ENCODE assay signal across 18 cellular contexts in the genomic region with DNA sequence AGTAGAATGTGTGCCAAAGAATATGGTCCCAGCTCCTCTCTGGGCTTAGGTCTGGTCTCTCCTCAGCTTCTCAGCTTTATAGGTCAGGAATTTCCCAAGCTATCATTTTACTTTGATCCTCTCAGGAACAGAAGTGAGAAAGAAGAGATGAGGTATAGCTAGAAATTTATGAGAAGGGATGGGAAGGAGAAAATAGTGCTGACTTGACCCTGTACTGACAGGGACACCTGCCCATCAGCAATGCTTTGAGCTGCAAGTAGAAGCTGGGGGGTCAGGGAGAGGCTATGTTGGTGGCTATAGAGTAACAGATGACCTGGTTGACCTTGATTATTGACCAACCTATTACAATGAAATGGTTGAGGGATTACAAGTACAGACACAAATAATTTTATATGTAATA.
DNase-seq lines count a peak whose midpoint lies in the region; ATAC-seq and TF ChIP-seq lines count a peak whose summit lies in the region.
"Had no signal": no experiment of that assay in that cellular context is flagged by ENCODE, and none has a peak within 500 bp of the region (broad histone marks: within the 10 kb centered on the region; RNA-seq: fewer than 3 reads in every experiment).

No MANE protein-coding gene starts in this region.

- intact Hi-C loops in activated CD8-positive, alpha-beta T cell treated with anti-CD3 and anti-CD28 coated beads for 36 hours (cut with micrococcal nuclease): loop anchor here (5.0 kb wide), 1 partner anchor 43 kb away; no protein-coding TSS in a partner anchor
- intact Hi-C loops in MCF 10A (cut with micrococcal nuclease): loop anchor here (5.0 kb wide), 1 partner anchor 33 kb away; no protein-coding TSS in a partner anchor

- no peak for DNase-seq in activated CD8-positive, alpha-beta memory T cell treated with anti-CD3 and anti-CD28 coated beads, Interleukin-2, amount 10 ng/mL, durations not matched to agents 7 days and 5 days
- DNase-seq in activated CD8-positive, alpha-beta memory T cell treated with anti-CD3 and anti-CD28 coated beads, Interleukin-2, amount 50 U/mL, for 48 hours: no peak
- no peak for DNase-seq in activated CD8-positive, alpha-beta T cell treated with anti-CD3 and anti-CD28 coated beads for 36 hours
- DNase-seq in immature natural killer cell (no peak), COLO668 (lab: John Stamatoyannopoulos, UW; ENCODE audit: unreplicated experiment) (no peak), globus pallidus (ENCODE audit: low spot score) (no peak), MCF 10A (ENCODE audit: unreplicated experiment) (no peak), amygdala (lab: John Stamatoyannopoulos, UW) (no peak)
- DNase-seq: activated CD4-positive, CD25-positive, alpha-beta regulatory T cell treated with anti-CD3 and anti-CD28 coated beads, Interleukin-2, amount 50 U/mL, for 72 hours; CD8-positive, alpha-beta T cell; esophagus squamous epithelium; islet precursor cell; naive B cell; NCI-H1930; NCI-H510A; stimulated activated naive CD4-positive, alpha-beta T cell treated with Interleukin-2 at 50 U/mL for 16 hours had no signal

- peak overlapping the region; percentile 84 for H3K27ac Mint-ChIP-seq in activated CD8-positive, alpha-beta memory T cell treated with anti-CD3 and anti-CD28 coated beads, Interleukin-2, amount 10 ng/mL, durations not matched to agents 7 days and 5 days
- H3K27ac Mint-ChIP-seq in activated CD8-positive, alpha-beta T cell treated with anti-CD3 and anti-CD28 coated beads for 36 hours: peak overlapping the region; percentile 82
- H3K27ac Mint-ChIP-seq in immature natural killer cell (peak overlapping the region; percentile 61 to 94 (median 87)), MCF 10A (ENCODE audit: low read depth, unreplicated experiment) (no peak overlapping the region)
- H3K27ac Mint-ChIP-seq: naive B cell had no signal

- no peak for TF ChIP-seq CTCF in activated CD8-positive, alpha-beta T cell treated with anti-CD3 and anti-CD28 coated beads for 36 hours (IDR thresholded peaks at IDR 0.05)
- TF ChIP-seq CTCF in MCF 10A (IDR thresholded peaks at IDR 0.05; ENCODE audit: unreplicated experiment): no peak

- no peak overlapping the region for H3K4me3 Mint-ChIP-seq in activated CD8-positive, alpha-beta memory T cell treated with anti-CD3 and anti-CD28 coated beads, Interleukin-2, amount 10 ng/mL, durations not matched to agents 7 days and 5 days
- H3K4me3 Mint-ChIP-seq in activated CD8-positive, alpha-beta T cell treated with anti-CD3 and anti-CD28 coated beads for 36 hours: no peak overlapping the region
- H3K4me3 Mint-ChIP-seq in immature natural killer cell: peak overlapping the region in 3 of 5 donors; percentile 39 to 82 (median 48)
- no peak overlapping the region for H3K4me3 Mint-ChIP-seq in MCF 10A (ENCODE audit: unreplicated experiment)
- H3K4me3 Mint-ChIP-seq: CD8-positive, alpha-beta T cell; naive B cell had no signal

- peaks cover 30% of the 10 kb centered on the region for H3K36me3 Mint-ChIP-seq in activated CD8-positive, alpha-beta memory T cell treated with anti-CD3 and anti-CD28 coated beads, Interleukin-2, amount 10 ng/mL, durations not matched to agents 7 days and 5 days
- H3K36me3 Mint-ChIP-seq in activated CD8-positive, alpha-beta T cell treated with anti-CD3 and anti-CD28 coated beads for 36 hours (ENCODE audit: low read depth): peaks cover 1% of the 10 kb centered on the region
- H3K36me3 Mint-ChIP-seq in immature natural killer cell (peaks cover 6 to 7% (median 6%) of the 10 kb centered on the region in 3 donors), MCF 10A (ENCODE audit: insufficient read depth, unreplicated experiment) (no peaks in the 10 kb centered on the region)
- H3K36me3 Mint-ChIP-seq: CD8-positive, alpha-beta T cell; naive B cell had no signal

- no peak for ATAC-seq in activated CD8-positive, alpha-beta memory T cell treated with anti-CD3 and anti-CD28 coated beads, Interleukin-2, amount 10 ng/mL, durations not matched to agents 7 days and 5 days
- no peak for ATAC-seq in activated CD8-positive, alpha-beta T cell treated with anti-CD3 and anti-CD28 coated beads for 36 hours
- ATAC-seq: activated naive CD4-positive, alpha-beta T cell treated with anti-CD3 and anti-CD28 coated beads, Interleukin-2, amount 50 U/mL, for 72 hours; CD8-positive, alpha-beta T cell; HepG2 had no signal

- H3K4me1 Mint-ChIP-seq in activated CD8-positive, alpha-beta memory T cell treated with anti-CD3 and anti-CD28 coated beads, Interleukin-2, amount 10 ng/mL, durations not matched to agents 7 days and 5 days: peaks cover 73% of the 10 kb centered on the region
- peaks cover 61% of the 10 kb centered on the region for H3K4me1 Mint-ChIP-seq in activated CD8-positive, alpha-beta T cell treated with anti-CD3 and anti-CD28 coated beads for 36 hours (ENCODE audit: low read depth)
- H3K4me1 Mint-ChIP-seq in immature natural killer cell (peaks cover 77 to 84% of the 10 kb centered on the region in 2 donors), MCF 10A (ENCODE audit: insufficient read depth, unreplicated experiment) (peaks cover 48% of the 10 kb centered on the region)

- BruUV-seq in MCF 10A (replicated peaks; lab: Mats Ljungman, UMichigan): no TSS peak

- H3K27me3 Mint-ChIP-seq in activated CD8-positive, alpha-beta memory T cell treated with anti-CD3 and anti-CD28 coated beads, Interleukin-2, amount 10 ng/mL, durations not matched to agents 7 days and 5 days: no peaks in the 10 kb centered on the region
- no peaks in the 10 kb centered on the region for H3K27me3 Mint-ChIP-seq in activated CD8-positive, alpha-beta T cell treated with anti-CD3 and anti-CD28 coated beads for 36 hours
- peaks cover 2% of the 10 kb centered on the region in 3 donors for H3K27me3 Mint-ChIP-seq in immature natural killer cell (ENCODE audit: low read depth in 3 of 3)
- no peaks in the 10 kb centered on the region for H3K27me3 Mint-ChIP-seq in MCF 10A (ENCODE audit: insufficient read depth, unreplicated experiment)

- peaks cover 14% of the 10 kb centered on the region for H3K9me3 Mint-ChIP-seq in activated CD8-positive, alpha-beta memory T cell treated with anti-CD3 and anti-CD28 coated beads, Interleukin-2, amount 10 ng/mL, durations not matched to agents 7 days and 5 days (ENCODE audit: low read depth)
- peaks cover 13% of the 10 kb centered on the region for H3K9me3 Mint-ChIP-seq in activated CD8-positive, alpha-beta T cell treated with anti-CD3 and anti-CD28 coated beads for 36 hours
- H3K9me3 Mint-ChIP-seq in immature natural killer cell (peaks cover 0 to 6% (median 3%) of the 10 kb centered on the region in 6 donors), MCF 10A (ENCODE audit: unreplicated experiment) (no peaks in the 10 kb centered on the region)

- POLR2A ChIA-PET in activated CD8-positive, alpha-beta T cell treated with anti-CD3 and anti-CD28 coated beads for 36 hours (lab: Charles Lee): interaction anchor here (0.6 to 2.4 kb wide), 4 partner anchors 12 to 103 kb away, joined by 3 to 5 read pairs (median 3); no protein-coding TSS in a partner anchor
- POLR2A ChIA-PET in MCF 10A (lab: Yijun Ruan, JAX): interaction anchor here (0.9 to 1.4 kb wide), 4 partner anchors 9 to 95 kb away, joined by 3 to 5 read pairs (median 3); no protein-coding TSS in a partner anchor

- CTCF ChIA-PET in activated CD8-positive, alpha-beta memory T cell treated with anti-CD3 and anti-CD28 coated beads, Interleukin-2, amount 10 ng/mL, durations not matched to agents 7 days and 5 days (lab: Charles Lee): interaction anchor here (0.7 to 3.2 kb wide), 13 partner anchors 14 to 130 kb away, joined by 3 to 19 read pairs (median 4); no protein-coding TSS in a partner anchor
- CTCF ChIA-PET in activated CD8-positive, alpha-beta T cell treated with anti-CD3 and anti-CD28 coated beads for 36 hours (lab: Charles Lee): interaction anchor here (0.7 to 5.9 kb wide), 6 partner anchors 8 to 134 kb away, joined by 3 to 38 read pairs (median 4); no protein-coding TSS in a partner anchor
- CTCF ChIA-PET in MCF 10A (lab: Yijun Ruan, JAX): interaction anchor here (0.5 to 2.8 kb wide), 8 partner anchors 14 to 225 kb away, joined by 3 to 13 read pairs (median 4); no protein-coding TSS in a partner anchor

Comparison
In these comparisons a context has a peak if more than half of its experiments do, and no peak if none do; other contexts are left out.
1. H3K4me3 Mint-ChIP-seq: peak in immature natural killer cell (3 of 5); none in activated CD8-positive, alpha-beta memory T cell treated with anti-CD3 and anti-CD28 coated beads, Interleukin-2, amount 10 ng/mL, durations not matched to agents 7 days and 5 days (single experiment), activated CD8-positive, alpha-beta T cell treated with anti-CD3 and anti-CD28 coated beads for 36 hours (single experiment) and MCF 10A (single experiment).